ENCODE assay signal across 16 cellular contexts in genomic region chr7:121083790-121084251, GRCh38.
DNase-seq lines count a peak whose midpoint lies in the region; TF ChIP-seq lines count a peak whose summit lies in the region.
"Had no signal": no experiment of that assay in that cellular context is flagged by ENCODE, and none has a peak within 500 bp of the region (broad histone marks: within the 10 kb centered on the region; RNA-seq: fewer than 3 reads in every experiment).

No MANE protein-coding gene starts in this region.

- H3K4me1 ChIP-seq in PC-9 (replicated peaks; ENCODE audit: insufficient read depth): peaks cover 42% of the 10 kb centered on the region
- peaks cover 60% of the 10 kb centered on the region for H3K4me1 ChIP-seq in osteoblast (ENCODE audit: insufficient read depth, low read length)
- H3K4me1 ChIP-seq: lower lobe of right lung, neural progenitor cell had no signal

- POLR2A ChIA-PET in PC-9 (lab: Charles Lee; ENCODE audit: unreplicated experiment): interaction anchor here (0.6 to 0.8 kb wide), 2 partner anchors 10 to 110 kb away, joined by 3 to 24 read pairs; no protein-coding TSS in a partner anchor

- no peak overlapping the region for H3K4me3 ChIP-seq in PC-9
- no peak overlapping the region for H3K4me3 ChIP-seq in coronary artery
- no peak overlapping the region for H3K4me3 ChIP-seq in osteoblast (ENCODE audit: insufficient read depth, low read length)
- H3K4me3 ChIP-seq: lower lobe of right lung, neural progenitor cell had no signal

- H3K36me3 ChIP-seq in PC-9 (ENCODE audit: low read depth): no peaks in the 10 kb centered on the region
- H3K36me3 ChIP-seq in osteoblast (ENCODE audit: insufficient read depth, low read length): no peaks in the 10 kb centered on the region
- H3K36me3 ChIP-seq: lower lobe of right lung, neural progenitor cell had no signal

- H3K4me2 ChIP-seq in PC-9 (peak overlapping the region; percentile 64), osteoblast (ENCODE audit: insufficient read depth, low read length) (peak overlapping the region; percentile 67)
- H3K4me2 ChIP-seq: KMS-11, neural progenitor cell had no signal

- no TSS peak for BruUV-seq in PC-9 (replicated peaks; lab: Mats Ljungman, UMichigan)

- intact Hi-C loops in PC-9 (cut with micrococcal nuclease; ENCODE audit: unreplicated experiment): loop anchor here (1.0 to 5.0 kb wide), 3 partner anchors 18 to 227 kb away; partner anchors contain the start of genes ING3 and TSPAN12

- H3K79me2 ChIP-seq in PC-9 (ENCODE audit: low read depth) (no peaks in the 10 kb centered on the region), osteoblast (ENCODE audit: insufficient read depth, low read length) (no peaks in the 10 kb centered on the region)

- DNase-seq in EH (ENCODE audit: low read depth): peak; percentile 33
- peak in 1 of 2 experiments; percentile 48 for DNase-seq in PC-9
- no peak for DNase-seq in coronary artery (ENCODE audit: low spot score)
- peak; percentile 25 for DNase-seq in osteoblast (ENCODE audit: insufficient read length, low spot score, missing footprints)
- no peak for DNase-seq in activated CD8-positive, alpha-beta memory T cell treated with anti-CD3 and anti-CD28 coated beads, Interleukin-2, amount 50 U/mL, for 48 hours
- DNase-seq in GM13976 (ENCODE audit: low spot score): no peak
- DNase-seq in NCI-H748 (lab: John Stamatoyannopoulos, UW; ENCODE audit: unreplicated experiment): no peak
- DNase-seq in NCI-H446 treated with DMSO at 0.1 percent for 48 hours (lab: John Stamatoyannopoulos, UW): no peak
- DNase-seq: activated CD4-positive, alpha-beta T cell treated with anti-CD3 and anti-CD28 coated beads, Interleukin-2, amount 50 U/mL, for 1 hour; activated T-cell treated with anti-CD3 and anti-CD28 coated beads, Interleukin-2, amount 50 U/mL, for 4 hours; lower lobe of right lung; NCI-H146; NCI-H524 treated with DMSO at 0.1 percent for 48 hours; stimulated activated naive CD8-positive, alpha-beta T cell treated with anti-CD3 and anti-CD28 coated beads, Interleukin-15, Interleukin-2, amounts not matched to agents 100 U/mL and 50 U/mL, for 24 hours had no signal

- in situ Hi-C loops in GM13976 (cut with MboI; ENCODE audit: low sequenced_read_pairs, unreplicated experiment): loop anchor here (25.0 kb wide), 2 partner anchors 97 to 297 kb away; partner anchors contain the start of gene CPED1

- H2AFZ ChIP-seq in PC-9 (no peak overlapping the region; the same call in 1 of the 2 replicates), osteoblast (ENCODE audit: low read length) (no peak overlapping the region)
- H2AFZ ChIP-seq: neural progenitor cell had no signal

- H4K20me1 ChIP-seq in PC-9 (ENCODE audit: insufficient read depth) (no peaks in the 10 kb centered on the region), osteoblast (ENCODE audit: insufficient read depth, low read length) (no peaks in the 10 kb centered on the region)

- CTCF ChIA-PET in PC-9 (lab: Charles Lee): interaction anchor here (1.1 to 2.9 kb wide), 3 partner anchors 23 to 911 kb away, joined by 3 to 25 read pairs (median 4); partner anchors contain the start of gene CPED1

- no peak for TF ChIP-seq CTCF in PC-9 (conservative IDR thresholded peaks at IDR 0.05)
- TF ChIP-seq CTCF in coronary artery (IDR thresholded peaks at IDR 0.05): no peak
- no peak for TF ChIP-seq CTCF in osteoblast (IDR thresholded peaks at IDR 0.05; ENCODE audit: extremely low read depth, low read depth, low read length)
- TF ChIP-seq CTCF in GM13976 (IDR thresholded peaks at IDR 0.05; ENCODE audit: borderline replicate concordance, control extremely low read depth, extremely low read depth, insufficient read depth, missing control alignments): no peak

- H3K27ac ChIP-seq in PC-9 (peak overlapping the region; percentile 76), coronary artery (peak overlapping the region; percentile 22 to 39), osteoblast (ENCODE audit: low read depth, low read length) (peak overlapping the region; percentile 83)
- H3K27ac ChIP-seq: KMS-11, lower lobe of right lung, neural progenitor cell had no signal

- no peaks in the 10 kb centered on the region for H3K27me3 ChIP-seq in PC-9 (ENCODE audit: insufficient read depth, low read depth)
- H3K27me3 ChIP-seq in osteoblast (ENCODE audit: insufficient read depth, low read length): no peaks in the 10 kb centered on the region
- H3K27me3 ChIP-seq: neural progenitor cell had no signal

- H3K9me3 ChIP-seq in PC-9 (ENCODE audit: insufficient read depth, low read depth): no peaks in the 10 kb centered on the region
- no peaks in the 10 kb centered on the region for H3K9me3 ChIP-seq in osteoblast (ENCODE audit: low read depth, low read length)
- H3K9me3 ChIP-seq: lower lobe of right lung had no signal

- peaks cover 23% of the 10 kb centered on the region for H3F3A ChIP-seq in PC-9 (ENCODE audit: insufficient read depth, low read depth)

- no peaks in the 10 kb centered on the region for H3K9me2 ChIP-seq in PC-9 (ENCODE audit: insufficient read depth)

Comparison
In these comparisons a context has a peak if more than half of its experiments do, and no peak if none do; other contexts are left out.
1. DNase-seq: peak in EH (single experiment) and osteoblast (single experiment); none in coronary artery (single experiment), activated CD8-positive, alpha-beta memory T cell treated with anti-CD3 and anti-CD28 coated beads, Interleukin-2, amount 50 U/mL, for 48 hours (single experiment), GM13976 (single experiment), NCI-H748 (single experiment) and NCI-H446 treated with DMSO at 0.1 percent for 48 hours (single experiment).
2. H3K27ac ChIP-seq: peak in every context shown above with its lines; median percentile 83 in osteoblast; 76 in PC-9; 30 in coronary artery.